1 cellular context compared by ENCODE assay signal in genomic region chr14:36222952-36223468, GRCh38.
TF ChIP-seq lines count a peak whose summit lies in the region.

No MANE protein-coding gene starts in this region.

TF ChIP-seq in IMR-90, 13 proteins besides CTCF, POLR2A, EP300 and RAD21:
- TF ChIP-seq USF2 (IDR thresholded peaks at IDR 0.05; ENCODE audit: low read depth, low read length): no peak
- no peak for TF ChIP-seq SMC3 (IDR thresholded peaks at IDR 0.05; ENCODE audit: low read depth, low read length)
- no peak for TF ChIP-seq MAFK (IDR thresholded peaks at IDR 0.05; ENCODE audit: low read depth, low read length)
- no peak for TF ChIP-seq RFX5 (IDR thresholded peaks at IDR 0.05; ENCODE audit: low read depth, low read length)
